15 cellular contexts compared by ENCODE assay signal in genomic region chr10:12750526-12751201, GRCh38.
DNase-seq lines count a peak whose midpoint lies in the region; ATAC-seq, FAIRE-seq and TF ChIP-seq lines count a peak whose summit lies in the region.
"Had no signal": no experiment of that assay in that cellular context is flagged by ENCODE, and none has a peak within 500 bp of the region (broad histone marks: within the 10 kb centered on the region; RNA-seq: fewer than 3 reads in every experiment).

No MANE protein-coding gene starts in this region.

- no peak for TF ChIP-seq POLR2A in GM12878 (IDR thresholded peaks at IDR 0.05; ENCODE audit: low read depth, low read length)

- H3K79me2 ChIP-seq in GM12878 (ENCODE audit: control insufficient read depth, insufficient read depth, low read length), result no peaks in the 10 kb centered on the region

- H3K4me3 ChIP-seq in GM12878 (no peak overlapping the region), fibroblast of pulmonary artery (replicated peaks; ENCODE audit: low read depth, low read length) (no peak overlapping the region)

- H2AFZ ChIP-seq in GM12878 (ENCODE audit: control insufficient read depth, low read depth, low read length), result no peak overlapping the region

- no peak overlapping the region for H3K4me2 ChIP-seq in GM12878 (ENCODE audit: control insufficient read depth, insufficient read depth)

- TF ChIP-seq CTCF in GM12878 (IDR thresholded peaks at IDR 0.05 in 2 of 3, conservative IDR thresholded peaks at IDR 0.05 in 1 of 3; ENCODE audit: control insufficient read depth in 2 of 3, extremely low read depth in 1 of 3, insufficient read depth in 1 of 3, low read depth in 3 of 3, low read length in 3 of 3) (no peak), fibroblast of pulmonary artery (IDR thresholded peaks at IDR 0.05; ENCODE audit: low read length, missing control alignments) (no peak), progenitor cell of endocrine pancreas (IDR thresholded peaks at IDR 0.05; ENCODE audit: unreplicated experiment) (no peak)

- peak overlapping the region; percentile 15 for H3K27ac Mint-ChIP-seq in progenitor cell of endocrine pancreas
- no peak overlapping the region for H3K27ac Mint-ChIP-seq in activated T-helper 2 cell treated with anti-CD3 and anti-CD28 coated beads, Interferon-gamma antibody, Interleukin-2, Interleukin-4, amounts not matched to agents 10 μg/mL and 5 μg/mL and 100 μg/mL, durations not matched to agents 14 hours and 24 hours and 36 hours

- intact Hi-C loops in GM12878 (cut with micrococcal nuclease; ENCODE audit: unreplicated experiment), result no loop called here
- intact Hi-C loops in activated T-helper 2 cell treated with anti-CD3 and anti-CD28 coated beads, Interferon-gamma antibody, Interleukin-2, Interleukin-4, amounts not matched to agents 10 μg/mL and 5 μg/mL and 100 μg/mL, durations not matched to agents 14 hours and 24 hours and 36 hours (cut with micrococcal nuclease), result no loop called here

- CTCF ChIA-PET in GM12878 (lab: Yijun Ruan, JAX), result no interaction called here

- SMC1A ChIA-PET in GM12878 (lab: Charles Lee; ENCODE audit: uncharacterized antibody, unreplicated experiment), result no interaction called here

- H3K36me3 ChIP-seq in GM12878 (ENCODE audit: control insufficient read depth in 2 of 2, insufficient read depth in 2 of 2, low read length in 1 of 2), result no peaks in the 10 kb centered on the region

- no peak for ATAC-seq in GM12878
- ATAC-seq: PC-3 had no signal

- TF ChIP-seq RAD21 in GM12878 (IDR thresholded peaks at IDR 0.05; ENCODE audit: insufficient read depth, low read depth, low read length), result no peak

- H3K9ac ChIP-seq in GM12878 (ENCODE audit: control insufficient read depth, insufficient read depth, low read length), result no peak overlapping the region

- H3K4me1 ChIP-seq in GM12878 (ENCODE audit: control insufficient read depth, insufficient read depth, low read length), result no peaks in the 10 kb centered on the region

- RAD21 ChIA-PET in GM12878 (lab: Charles Lee; ENCODE audit: unreplicated experiment), result no interaction called here

- H4K20me1 ChIP-seq in GM12878 (ENCODE audit: control insufficient read depth, insufficient read depth), result no peaks in the 10 kb centered on the region

- peak; percentile 46 for DNase-seq in ELF-1 (ENCODE audit: low read depth, low spot score)
- DNase-seq in GM12878 (ENCODE audit: low read depth, low spot score), result no peak
- DNase-seq in fibroblast of pulmonary artery (ENCODE audit: low read depth), result peak; percentile 10
- DNase-seq in progenitor cell of endocrine pancreas (ENCODE audit: low spot score, unreplicated experiment), result no peak
- DNase-seq in activated T-helper 2 cell treated with anti-CD3 and anti-CD28 coated beads, Interferon-gamma antibody, Interleukin-2, Interleukin-4, amounts not matched to agents 10 μg/mL and 5 μg/mL and 100 μg/mL, durations not matched to agents 14 hours and 24 hours and 36 hours (ENCODE audit: low spot score), result no peak
- no peak for DNase-seq in NCI-H1105 (lab: John Stamatoyannopoulos, UW)
- no peak for DNase-seq in NCI-H1436 (lab: John Stamatoyannopoulos, UW)
- no peak for DNase-seq in NCI-H2227 treated with DMSO at 0.1 percent for 48 hours (lab: John Stamatoyannopoulos, UW)
- DNase-seq: C1 segment of cervical spinal cord, H7, IMR-90, NCI-H146, PC-3 had no signal

- no peaks in the 10 kb centered on the region for H3K27me3 ChIP-seq in GM12878 (replicated peaks in 1 of 2; ENCODE audit: control insufficient read depth in 2 of 2, insufficient read depth in 2 of 2, low read length in 1 of 2)

- H3K27ac ChIP-seq in GM12878 (ENCODE audit: control insufficient read depth, insufficient read depth), result no peak overlapping the region

- FAIRE-seq in GM12878 (lab: Jason Lieb, UNC), result no peak
- FAIRE-seq: A204.1, GM18507 had no signal

- no peak overlapping the region for H3K4me3 Mint-ChIP-seq in progenitor cell of endocrine pancreas (ENCODE audit: low read depth)
- no peak overlapping the region for H3K4me3 Mint-ChIP-seq in activated T-helper 2 cell treated with anti-CD3 and anti-CD28 coated beads, Interferon-gamma antibody, Interleukin-2, Interleukin-4, amounts not matched to agents 10 μg/mL and 5 μg/mL and 100 μg/mL, durations not matched to agents 14 hours and 24 hours and 36 hours (ENCODE audit: low read depth)

- 90% methylated on average over 11 of the region's 11 CpGs for WGBS in GM12878 (ENCODE audit: insufficient coverage, insufficient replicate concordance, low lambda C conversion rate, missing lambda C conversion rate)

- peaks cover 3% of the 10 kb centered on the region for H3K9me3 Mint-ChIP-seq in progenitor cell of endocrine pancreas (ENCODE audit: low read depth)
- H3K9me3 Mint-ChIP-seq in activated T-helper 2 cell treated with anti-CD3 and anti-CD28 coated beads, Interferon-gamma antibody, Interleukin-2, Interleukin-4, amounts not matched to agents 10 μg/mL and 5 μg/mL and 100 μg/mL, durations not matched to agents 14 hours and 24 hours and 36 hours, result no peaks in the 10 kb centered on the region

- no TSS peak for BruUV-seq in GM12878 (replicated peaks; lab: Mats Ljungman, UMichigan)

- H3K27me3 Mint-ChIP-seq in progenitor cell of endocrine pancreas, result peaks cover 13% of the 10 kb centered on the region
- no peaks in the 10 kb centered on the region for H3K27me3 Mint-ChIP-seq in activated T-helper 2 cell treated with anti-CD3 and anti-CD28 coated beads, Interferon-gamma antibody, Interleukin-2, Interleukin-4, amounts not matched to agents 10 μg/mL and 5 μg/mL and 100 μg/mL, durations not matched to agents 14 hours and 24 hours and 36 hours (ENCODE audit: low read depth)

- no peaks in the 10 kb centered on the region for H3K9me3 ChIP-seq in GM12878 (replicated peaks; ENCODE audit: control insufficient read depth, insufficient read depth, low read length)

- H3K4me1 Mint-ChIP-seq in progenitor cell of endocrine pancreas (ENCODE audit: low read depth), result peaks cover 5% of the 10 kb centered on the region
- no peaks in the 10 kb centered on the region for H3K4me1 Mint-ChIP-seq in activated T-helper 2 cell treated with anti-CD3 and anti-CD28 coated beads, Interferon-gamma antibody, Interleukin-2, Interleukin-4, amounts not matched to agents 10 μg/mL and 5 μg/mL and 100 μg/mL, durations not matched to agents 14 hours and 24 hours and 36 hours (ENCODE audit: low read depth)

- H3K36me3 Mint-ChIP-seq in progenitor cell of endocrine pancreas (ENCODE audit: insufficient read depth), result no peaks in the 10 kb centered on the region
- no peaks in the 10 kb centered on the region for H3K36me3 Mint-ChIP-seq in activated T-helper 2 cell treated with anti-CD3 and anti-CD28 coated beads, Interferon-gamma antibody, Interleukin-2, Interleukin-4, amounts not matched to agents 10 μg/mL and 5 μg/mL and 100 μg/mL, durations not matched to agents 14 hours and 24 hours and 36 hours (ENCODE audit: low read depth)

- no peak for TF ChIP-seq EP300 in GM12878 (IDR thresholded peaks at IDR 0.05; ENCODE audit: borderline replicate concordance in 1 of 2, control insufficient read depth in 1 of 2, low read depth in 2 of 2, low read length in 2 of 2)

- POLR2A ChIA-PET in GM12878 (lab: Charles Lee), result no interaction called here

- in situ Hi-C loops in GM12878 (cut with MboI), result no loop called here

TF ChIP-seq in GM12878, 131 proteins besides CTCF, POLR2A, EP300 and RAD21:
- no peak for TF ChIP-seq SREBF2 (IDR thresholded peaks at IDR 0.05; ENCODE audit: low read length)
- TF ChIP-seq ZNF24 (IDR thresholded peaks at IDR 0.05), result peak; percentile 85
- TF ChIP-seq SMAD1 (IDR thresholded peaks at IDR 0.05; ENCODE audit: low read depth, partially characterized antibody), result no peak

Comparison
In these comparisons a context has a peak if more than half of its experiments do, and no peak if none do; other contexts are left out.
1. DNase-seq: peak in ELF-1 (single experiment) and fibroblast of pulmonary artery (single experiment); none in GM12878 (single experiment), progenitor cell of endocrine pancreas (single experiment), activated T-helper 2 cell treated with anti-CD3 and anti-CD28 coated beads, Interferon-gamma antibody, Interleukin-2, Interleukin-4, amounts not matched to agents 10 μg/mL and 5 μg/mL and 100 μg/mL, durations not matched to agents 14 hours and 24 hours and 36 hours (single experiment), NCI-H1105 (single experiment), NCI-H1436 (single experiment) and NCI-H2227 treated with DMSO at 0.1 percent for 48 hours (single experiment).